ENCODE assay signal across 23 cellular contexts in genomic region chrX:69038826-69039225, GRCh38.
"Had no signal": no experiment of that assay in that cellular context is flagged by ENCODE, and none has a peak within 500 bp of the region (broad histone marks: within the 10 kb centered on the region; RNA-seq: fewer than 3 reads in every experiment).

No MANE protein-coding gene starts in this region.

- H3K27ac ChIP-seq: HL-60, SJSA1, SK-N-MC had no signal

- H3K36me3 ChIP-seq: MG63, SJSA1 had no signal

- FAIRE-seq: HTR-8/SVneo, RCC 7860 had no signal

- DNase-seq: KBM-7, MG63, NCI-H1092, NCI-H1105 treated with DMSO at 0.1 percent for 48 hours, NCI-H1417 treated with DMSO at 0.1 percent for 48 hours, NCI-H146, NCI-H1694 treated with DMSO at 0.1 percent for 48 hours, NCI-H1930, NCI-H2081, NCI-H2107, NCI-H2227 treated with DMSO at 0.1 percent for 48 hours, NCI-H510A, NCI-H524 treated with DMSO at 0.1 percent for 48 hours, NCI-H69, NCI-H774, Right ventricle myocardium superior, RPMI8226, SIG-M5 had no signal

- H3K9me3 ChIP-seq: MG63, SJSA1 had no signal

- H3K4me3 ChIP-seq: MG63, SJSA1, SK-N-MC had no signal
